In the genomic region with DNA sequence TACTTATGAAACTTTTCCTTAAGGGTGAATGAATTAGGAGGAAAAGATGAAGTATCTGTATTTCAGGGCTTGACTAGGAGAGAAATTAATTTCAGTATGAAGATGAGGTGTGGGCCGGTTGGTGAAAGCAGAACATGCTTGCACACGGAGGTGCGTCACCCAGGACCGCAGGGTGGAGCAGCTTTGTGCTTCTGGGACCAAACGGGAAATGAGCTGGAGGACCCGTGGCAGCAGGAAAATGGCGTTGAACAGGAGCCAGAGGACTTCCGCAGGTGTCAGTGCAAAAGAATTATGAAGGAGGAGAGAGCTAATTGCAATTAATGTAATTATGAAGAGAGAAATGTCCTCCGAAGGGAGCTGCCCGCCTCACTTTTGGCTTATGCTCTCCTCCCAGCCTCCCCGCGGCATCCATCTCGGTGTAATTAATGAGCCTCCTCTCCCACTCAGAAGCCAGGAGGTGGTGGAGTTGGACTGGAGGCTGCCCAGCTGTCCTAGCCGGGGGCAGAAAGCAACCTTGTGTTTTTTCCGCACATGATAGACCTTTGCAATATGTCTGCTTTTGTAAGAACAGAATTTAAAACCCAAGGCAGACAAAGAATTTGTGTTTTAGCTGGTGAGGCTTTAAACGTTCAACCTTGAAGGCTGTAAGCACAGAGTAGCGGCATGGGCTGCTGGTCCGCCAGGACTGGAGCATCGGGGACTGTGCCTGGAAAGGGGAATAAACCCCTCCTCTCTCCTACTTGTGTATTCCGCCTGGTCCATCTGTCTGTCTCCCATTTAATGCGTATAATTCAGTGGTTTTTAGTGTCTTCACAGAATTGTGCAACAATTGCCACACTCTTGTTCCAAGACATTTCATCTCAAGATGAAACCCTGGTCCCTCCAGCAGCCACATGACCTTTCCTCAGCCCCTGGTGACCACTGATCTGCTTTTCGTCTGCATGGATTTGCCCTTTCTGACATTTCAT, we compare ENCODE assay signal across 2 cellular contexts.
TF ChIP-seq lines count a peak whose summit lies in the region.

No MANE protein-coding gene starts in this region.

TF ChIP-seq in IMR-90, 13 proteins besides CTCF, POLR2A, EP300 and RAD21 (continued from another document):
- TF ChIP-seq, protein P1, sequence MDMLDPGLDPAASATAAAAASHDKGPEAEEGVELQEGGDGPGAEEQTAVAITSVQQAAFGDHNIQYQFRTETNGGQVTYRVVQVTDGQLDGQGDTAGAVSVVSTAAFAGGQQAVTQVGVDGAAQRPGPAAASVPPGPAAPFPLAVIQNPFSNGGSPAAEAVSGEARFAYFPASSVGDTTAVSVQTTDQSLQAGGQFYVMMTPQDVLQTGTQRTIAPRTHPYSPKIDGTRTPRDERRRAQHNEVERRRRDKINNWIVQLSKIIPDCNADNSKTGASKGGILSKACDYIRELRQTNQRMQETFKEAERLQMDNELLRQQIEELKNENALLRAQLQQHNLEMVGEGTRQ (IDR thresholded peaks at IDR 0.05; ENCODE audit: low read depth, low read length): no peak

TF ChIP-seq in GM12878, 131 proteins besides CTCF, POLR2A, EP300 and RAD21:
- TF ChIP-seq, protein P2, sequence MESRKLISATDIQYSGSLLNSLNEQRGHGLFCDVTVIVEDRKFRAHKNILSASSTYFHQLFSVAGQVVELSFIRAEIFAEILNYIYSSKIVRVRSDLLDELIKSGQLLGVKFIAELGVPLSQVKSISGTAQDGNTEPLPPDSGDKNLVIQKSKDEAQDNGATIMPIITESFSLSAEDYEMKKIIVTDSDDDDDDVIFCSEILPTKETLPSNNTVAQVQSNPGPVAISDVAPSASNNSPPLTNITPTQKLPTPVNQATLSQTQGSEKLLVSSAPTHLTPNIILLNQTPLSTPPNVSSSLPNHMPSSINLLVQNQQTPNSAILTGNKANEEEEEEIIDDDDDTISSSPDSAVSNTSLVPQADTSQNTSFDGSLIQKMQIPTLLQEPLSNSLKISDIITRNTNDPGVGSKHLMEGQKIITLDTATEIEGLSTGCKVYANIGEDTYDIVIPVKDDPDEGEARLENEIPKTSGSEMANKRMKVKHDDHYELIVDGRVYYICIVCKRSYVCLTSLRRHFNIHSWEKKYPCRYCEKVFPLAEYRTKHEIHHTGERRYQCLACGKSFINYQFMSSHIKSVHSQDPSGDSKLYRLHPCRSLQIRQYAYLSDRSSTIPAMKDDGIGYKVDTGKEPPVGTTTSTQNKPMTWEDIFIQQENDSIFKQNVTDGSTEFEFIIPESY (IDR thresholded peaks at IDR 0.05): no peak
- TF ChIP-seq SMC3 (IDR thresholded peaks at IDR 0.05; ENCODE audit: borderline replicate concordance, low read length) (no peak), FOXM1 (IDR thresholded peaks at IDR 0.05; ENCODE audit: low read depth, low read length) (no peak), TBL1XR1 (IDR thresholded peaks at IDR 0.05; ENCODE audit: low read depth, low read length) (no peak), MEF2A (IDR thresholded peaks at IDR 0.05; ENCODE audit: insufficient read depth, low read depth, low read length) (no peak), ZSCAN29 (IDR thresholded peaks at IDR 0.05) (no peak), SIN3A (IDR thresholded peaks at IDR 0.05; ENCODE audit: low read depth, low read length) (no peak), RCOR1 (conservative IDR thresholded peaks at IDR 0.05; ENCODE audit: low read depth, low read length) (no peak), YBX1 (IDR thresholded peaks at IDR 0.05) (no peak), NR2F1 (conservative IDR thresholded peaks at IDR 0.05) (no peak), WRNIP1 (IDR thresholded peaks at IDR 0.05; ENCODE audit: borderline replicate concordance, low read depth, low read length) (no peak), ASH2L (IDR thresholded peaks at IDR 0.05; ENCODE audit: borderline replicate concordance, low read depth) (no peak)
- TF ChIP-seq, protein P3, sequence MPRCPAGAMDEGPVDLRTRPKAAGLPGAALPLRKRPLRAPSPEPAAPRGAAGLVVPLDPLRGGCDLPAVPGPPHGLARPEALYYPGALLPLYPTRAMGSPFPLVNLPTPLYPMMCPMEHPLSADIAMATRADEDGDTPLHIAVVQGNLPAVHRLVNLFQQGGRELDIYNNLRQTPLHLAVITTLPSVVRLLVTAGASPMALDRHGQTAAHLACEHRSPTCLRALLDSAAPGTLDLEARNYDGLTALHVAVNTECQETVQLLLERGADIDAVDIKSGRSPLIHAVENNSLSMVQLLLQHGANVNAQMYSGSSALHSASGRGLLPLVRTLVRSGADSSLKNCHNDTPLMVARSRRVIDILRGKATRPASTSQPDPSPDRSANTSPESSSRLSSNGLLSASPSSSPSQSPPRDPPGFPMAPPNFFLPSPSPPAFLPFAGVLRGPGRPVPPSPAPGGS (IDR thresholded peaks at IDR 0.05; ENCODE audit: borderline replicate concordance, insufficient read depth, low read depth, low read length, poor library complexity, severe bottlenecking): no peak
- TF ChIP-seq, protein P4, sequence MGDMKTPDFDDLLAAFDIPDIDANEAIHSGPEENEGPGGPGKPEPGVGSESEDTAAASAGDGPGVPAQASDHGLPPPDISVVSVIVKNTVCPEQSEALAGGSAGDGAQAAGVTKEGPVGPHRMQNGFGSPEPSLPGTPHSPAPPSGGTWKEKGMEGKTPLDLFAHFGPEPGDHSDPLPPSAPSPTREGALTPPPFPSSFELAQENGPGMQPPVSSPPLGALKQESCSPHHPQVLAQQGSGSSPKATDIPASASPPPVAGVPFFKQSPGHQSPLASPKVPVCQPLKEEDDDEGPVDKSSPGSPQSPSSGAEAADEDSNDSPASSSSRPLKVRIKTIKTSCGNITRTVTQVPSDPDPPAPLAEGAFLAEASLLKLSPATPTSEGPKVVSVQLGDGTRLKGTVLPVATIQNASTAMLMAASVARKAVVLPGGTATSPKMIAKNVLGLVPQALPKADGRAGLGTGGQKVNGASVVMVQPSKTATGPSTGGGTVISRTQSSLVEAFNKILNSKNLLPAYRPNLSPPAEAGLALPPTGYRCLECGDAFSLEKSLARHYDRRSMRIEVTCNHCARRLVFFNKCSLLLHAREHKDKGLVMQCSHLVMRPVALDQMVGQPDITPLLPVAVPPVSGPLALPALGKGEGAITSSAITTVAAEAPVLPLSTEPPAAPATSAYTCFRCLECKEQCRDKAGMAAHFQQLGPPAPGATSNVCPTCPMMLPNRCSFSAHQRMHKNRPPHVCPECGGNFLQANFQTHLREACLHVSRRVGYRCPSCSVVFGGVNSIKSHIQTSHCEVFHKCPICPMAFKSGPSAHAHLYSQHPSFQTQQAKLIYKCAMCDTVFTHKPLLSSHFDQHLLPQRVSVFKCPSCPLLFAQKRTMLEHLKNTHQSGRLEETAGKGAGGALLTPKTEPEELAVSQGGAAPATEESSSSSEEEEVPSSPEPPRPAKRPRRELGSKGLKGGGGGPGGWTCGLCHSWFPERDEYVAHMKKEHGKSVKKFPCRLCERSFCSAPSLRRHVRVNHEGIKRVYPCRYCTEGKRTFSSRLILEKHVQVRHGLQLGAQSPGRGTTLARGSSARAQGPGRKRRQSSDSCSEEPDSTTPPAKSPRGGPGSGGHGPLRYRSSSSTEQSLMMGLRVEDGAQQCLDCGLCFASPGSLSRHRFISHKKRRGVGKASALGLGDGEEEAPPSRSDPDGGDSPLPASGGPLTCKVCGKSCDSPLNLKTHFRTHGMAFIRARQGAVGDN (IDR thresholded peaks at IDR 0.05): no peak
- TF ChIP-seq, protein P5, sequence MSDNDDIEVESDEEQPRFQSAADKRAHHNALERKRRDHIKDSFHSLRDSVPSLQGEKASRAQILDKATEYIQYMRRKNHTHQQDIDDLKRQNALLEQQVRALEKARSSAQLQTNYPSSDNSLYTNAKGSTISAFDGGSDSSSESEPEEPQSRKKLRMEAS (IDR thresholded peaks at IDR 0.05; ENCODE audit: low read depth, low read length): no peak
